ENCODE assay signal across 29 cellular contexts in the genomic region with DNA sequence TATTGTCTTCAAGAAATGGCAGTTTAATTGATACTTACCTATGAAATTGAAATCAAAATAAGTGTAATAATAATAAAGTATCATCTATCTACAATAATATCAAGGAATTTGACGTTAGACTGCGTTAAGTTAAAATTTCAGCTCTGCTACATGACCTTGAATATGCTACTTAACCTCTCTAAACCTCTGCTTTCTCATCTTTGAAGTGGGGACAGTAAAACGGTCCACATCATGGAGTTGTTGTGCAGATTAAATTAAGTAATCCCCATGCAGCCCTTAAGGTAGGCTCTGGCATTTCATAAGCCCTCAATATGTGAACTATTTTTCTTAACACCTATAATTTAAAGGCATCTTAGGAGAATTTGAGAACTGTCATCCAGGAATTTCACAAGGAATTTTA.
DNase-seq lines count a peak whose midpoint lies in the region; ATAC-seq, FAIRE-seq and TF ChIP-seq lines count a peak whose summit lies in the region.
"Had no signal": no experiment of that assay in that cellular context is flagged by ENCODE, and none has a peak within 500 bp of the region (broad histone marks: within the 10 kb centered on the region; RNA-seq: fewer than 3 reads in every experiment).

No MANE protein-coding gene starts in this region.

- ATAC-seq in K562: no peak
- ATAC-seq: A549; CD8-positive, alpha-beta T cell had no signal

- POLR2A ChIA-PET in K562 (lab: Yijun Ruan, JAX): interaction anchor here (1.0 kb wide), 1 partner anchor 10 kb away, joined by 3 read pairs; no protein-coding TSS in a partner anchor

- no peak for TF ChIP-seq RAD21 in K562 (CRISPR knock-in tag; conservative IDR thresholded peaks at IDR 0.05 in 1 of 2, IDR thresholded peaks at IDR 0.05 in 1 of 2)

- no peaks in the 10 kb centered on the region for H3K9me1 ChIP-seq in K562 (ENCODE audit: control insufficient read depth, insufficient read depth, low read length)

- CTCF ChIA-PET in K562 (lab: Yijun Ruan, JAX; ENCODE audit: low intra/inter-chr PET ratio): no interaction called here

- DNase-seq in K562 (ENCODE audit: extremely low read depth in 1 of 4, low spot score in 3 of 4): no peak
- DNase-seq in GM20000 (ENCODE audit: low spot score): no peak
- DNase-seq: 8988T; ACHN; AML-193; BE2C; C1 segment of cervical spinal cord; Caco-2; Calu3; CD4-positive, alpha-beta memory T cell; CD4-positive, alpha-beta T cell; CD4-positive, CD25-positive, alpha-beta regulatory T cell; CD8-positive, alpha-beta memory T cell; CD8-positive, alpha-beta T cell; COR-L47; DMS 273 treated with DMSO at 0.1 percent for 48 hours; DMS153; DMS53; DMS79; DMS79 treated with DMSO at 0.1 percent for 48 hours; DND-41; EL had no signal

- no peak overlapping the region for H3K9ac ChIP-seq in K562 (ENCODE audit: insufficient read depth in 1 of 2, low read depth in 2 of 2, low read length in 2 of 2)
- H3K9ac ChIP-seq: BLaER1; BLaER1 treated with 17β-estradiol and CSF1 and Interleukin-3, amounts not matched to agents 10 nM and 100 nM had no signal

- no peak for FAIRE-seq in K562 (lab: Jason Lieb, UNC)
- FAIRE-seq: A204.1, A549, D721Med had no signal

- H3K79me2 ChIP-seq in K562 (ENCODE audit: control insufficient read depth, insufficient read depth, low read length): peaks cover 94% of the 10 kb centered on the region

- 79% methylated on average over 3 of the region's 3 CpGs for WGBS in K562 (ENCODE audit: insufficient coverage, low coverage, missing lambda C conversion rate)

- no peak overlapping the region for H2AFZ ChIP-seq in K562 (ENCODE audit: low read depth, low read length)

- no peak for TF ChIP-seq EP300 in K562 (IDR thresholded peaks at IDR 0.05; ENCODE audit: low read length)

- no peaks in the 10 kb centered on the region for H3K27me3 ChIP-seq in K562 (ENCODE audit: control insufficient read depth in 2 of 2, insufficient read depth in 2 of 2, low read length in 2 of 2)
- H3K27me3 ChIP-seq: BE2C; BLaER1; BLaER1 treated with 17β-estradiol and CSF1 and Interleukin-3, amounts not matched to agents 10 nM and 100 nM had no signal

- H3K27ac ChIP-seq in K562 (ENCODE audit: extremely low read depth, low read depth, low read length): no peak overlapping the region
- H3K27ac ChIP-seq: 22Rv1; A549; BLaER1; BLaER1 treated with 17β-estradiol and CSF1 and Interleukin-3, amounts not matched to agents 10 nM and 100 nM; C4-2B had no signal

- peaks cover 9% of the 10 kb centered on the region; the same call in 1 of the 3 replicates for H3K36me3 ChIP-seq in K562 (ENCODE audit: control insufficient read depth, insufficient read depth, low read length)
- H3K36me3 ChIP-seq: BE2C; BLaER1; BLaER1 treated with 17β-estradiol and CSF1 and Interleukin-3, amounts not matched to agents 10 nM and 100 nM had no signal

- no peak overlapping the region for H3K4me3 ChIP-seq in K562
- H3K4me3 ChIP-seq: A549; BLaER1; BLaER1 treated with 17β-estradiol and CSF1 and Interleukin-3, amounts not matched to agents 10 nM and 100 nM had no signal

- peaks cover 0 to 7% of the 10 kb centered on the region in 2 experiments; a peak in 3 of 5 replicates for H3K4me1 ChIP-seq in K562 (replicated peaks in 1 of 2; ENCODE audit: control insufficient read depth in 2 of 2, insufficient read depth in 2 of 2, low read length in 2 of 2)
- H3K4me1 ChIP-seq: A549; BE2C; BLaER1; BLaER1 treated with 17β-estradiol and CSF1 and Interleukin-3, amounts not matched to agents 10 nM and 100 nM; Caco-2 had no signal

- no peak for TF ChIP-seq POLR2A in K562 (conservative IDR thresholded peaks at IDR 0.05)

- intact Hi-C loops in K562 (cut with micrococcal nuclease): no loop called here

- no peaks in the 10 kb centered on the region for H4K20me1 ChIP-seq in K562 (replicated peaks; ENCODE audit: control insufficient read depth, insufficient read depth, low read length)
- H4K20me1 ChIP-seq: BLaER1; BLaER1 treated with 17β-estradiol and CSF1 and Interleukin-3, amounts not matched to agents 10 nM and 100 nM had no signal

- TF ChIP-seq CTCF in K562 (IDR thresholded peaks at IDR 0.05 in 2 of 3, conservative IDR thresholded peaks at IDR 0.05 in 1 of 3; ENCODE audit: insufficient read depth in 2 of 3, low read depth in 1 of 3, low read length in 3 of 3) (no peak), GM20000 (IDR thresholded peaks at IDR 0.05; ENCODE audit: extremely low read depth, missing control alignments) (no peak)

- BruUV-seq in K562 (replicated peaks; lab: Mats Ljungman, UMichigan): no TSS peak

- H3K9me3 ChIP-seq in K562 (replicated peaks; ENCODE audit: control insufficient read depth, insufficient read depth, low read depth, low read length): no peaks in the 10 kb centered on the region
- H3K9me3 ChIP-seq: A549; BE2C; BLaER1; BLaER1 treated with 17β-estradiol and CSF1 and Interleukin-3, amounts not matched to agents 10 nM and 100 nM; Caco-2 had no signal

- H3K4me2 ChIP-seq in K562 (ENCODE audit: insufficient read depth, low read length): no peak overlapping the region
- H3K4me2 ChIP-seq: A549; BLaER1; BLaER1 treated with 17β-estradiol and CSF1 and Interleukin-3, amounts not matched to agents 10 nM and 100 nM had no signal

- in situ Hi-C loops in K562 (cut with MboI): no loop called here

TF ChIP-seq in K562, 482 proteins besides CTCF, POLR2A, EP300 and RAD21:
- TF ChIP-seq MTA1 (IDR thresholded peaks at IDR 0.05; ENCODE audit: borderline replicate concordance) (no peak), ESRRA (IDR thresholded peaks at IDR 0.05; ENCODE audit: borderline replicate concordance, low read depth) (peak; percentile 80), MEF2D (tag; conservative IDR thresholded peaks at IDR 0.05; ENCODE audit: low read depth) (no peak), RBM25 (IDR thresholded peaks at IDR 0.05; ENCODE audit: low read depth, low read length, severe bottlenecking) (peak; percentile 69)
- TF ChIP-seq, protein P1, sequence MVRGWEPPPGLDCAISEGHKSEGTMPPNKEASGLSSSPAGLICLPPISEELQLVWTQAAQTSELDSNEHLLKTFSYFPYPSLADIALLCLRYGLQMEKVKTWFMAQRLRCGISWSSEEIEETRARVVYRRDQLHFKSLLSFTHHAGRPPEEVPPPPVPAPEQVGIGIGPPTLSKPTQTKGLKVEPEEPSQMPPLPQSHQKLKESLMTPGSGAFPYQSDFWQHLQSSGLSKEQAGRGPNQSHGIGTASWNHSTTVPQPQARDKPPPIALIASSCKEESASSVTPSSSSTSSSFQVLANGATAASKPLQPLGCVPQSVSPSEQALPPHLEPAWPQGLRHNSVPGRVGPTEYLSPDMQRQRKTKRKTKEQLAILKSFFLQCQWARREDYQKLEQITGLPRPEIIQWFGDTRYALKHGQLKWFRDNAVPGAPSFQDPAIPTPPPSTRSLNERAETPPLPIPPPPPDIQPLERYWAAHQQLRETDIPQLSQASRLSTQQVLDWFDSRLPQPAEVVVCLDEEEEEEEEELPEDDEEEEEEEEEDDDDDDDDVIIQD (CRISPR knock-in tag; IDR thresholded peaks at IDR 0.05): no peak
